In genomic region chr5:117433841-117434240, GRCh38 we compare ENCODE assay signal across 30 cellular contexts.
"Had no signal": no experiment of that assay in that cellular context is flagged by ENCODE, and none has a peak within 500 bp of the region (broad histone marks: within the 10 kb centered on the region; RNA-seq: fewer than 3 reads in every experiment).

No MANE protein-coding gene starts in this region.

- H3K4me2 ChIP-seq: smooth muscle cell had no signal

- DNase-seq: activated CD4-positive, alpha-beta T cell treated with anti-CD3 and anti-CD28 coated beads for 36 hours; activated CD4-positive, CD25-positive, alpha-beta regulatory T cell; activated CD8-positive, alpha-beta memory T cell treated with anti-CD3 and anti-CD28 coated beads, Interleukin-2, amount 10 ng/mL, durations not matched to agents 7 days and 5 days; activated CD8-positive, alpha-beta T cell treated with anti-CD3 and anti-CD28 coated beads, Interleukin-2, amount 10 ng/mL, durations not matched to agents 7 days and 5 days; activated effector memory CD4-positive, alpha-beta T cell treated with Interleukin-2 at 50 U/mL for 16 hours; activated naive CD4-positive, alpha-beta T cell treated with Interleukin-2 at 50 U/mL for 16 hours; activated T-cell treated with anti-CD3 and anti-CD28 coated beads, Interleukin-2, amount 50 U/mL, for 48 hours; anterior cingulate cortex; effector memory CD4-positive, alpha-beta T cell; gastrocnemius medialis; head of caudate nucleus; hippocampal formation; immature natural killer cell; kidney; nephron progenitor cell; ovary; retina; stimulated activated CD4-positive, alpha-beta T cell treated with anti-CD3 and anti-CD28 coated beads, Interleukin-1b, Interleukin-23, amount 100 ng/mL, for 48 hours; stimulated activated CD4-positive, alpha-beta T cell treated with anti-CD3 and anti-CD28 coated beads, Interleukin-4, amount 100 ng/mL, for 4 hours; stimulated activated CD8-positive, alpha-beta memory T cell treated with anti-CD3 and anti-CD28 coated beads, Interleukin-4, amount 100 ng/mL, for 48 hours; stimulated activated naive CD8-positive, alpha-beta T cell treated with anti-CD3 and anti-CD28 coated beads, Interleukin-15, amount 100 ng/mL, for 72 hours; T-helper 1 cell; thyroid gland had no signal

- H3K27me3 ChIP-seq: gastrocnemius medialis, ovary, thyroid gland had no signal

- ATAC-seq: activated CD4-positive, alpha-beta T cell treated with anti-CD3 and anti-CD28 coated beads for 36 hours; activated CD8-positive, alpha-beta memory T cell treated with anti-CD3 and anti-CD28 coated beads, Interleukin-2, amount 10 ng/mL, durations not matched to agents 7 days and 5 days; activated CD8-positive, alpha-beta T cell treated with anti-CD3 and anti-CD28 coated beads, Interleukin-2, amount 10 ng/mL, durations not matched to agents 7 days and 5 days; gastrocnemius medialis; sciatic nerve; stimulated activated memory B cell treated with anti-CD40 and anti-IgM and Interleukin-4, amounts not matched to agents 10 μg/mL and 1 μg/mL and 100 μg/mL, for 72 hours; stimulated activated naive CD8-positive, alpha-beta T cell treated with anti-CD3 and anti-CD28 coated beads, Interleukin-15, amount 100 ng/mL, for 72 hours had no signal

- H3K9me3 Mint-ChIP-seq: nephron progenitor cell; stimulated activated memory B cell treated with anti-CD40 and anti-IgM and Interleukin-4, amounts not matched to agents 10 μg/mL and 1 μg/mL and 100 μg/mL, for 72 hours; stimulated activated naive CD8-positive, alpha-beta T cell treated with anti-CD3 and anti-CD28 coated beads, Interleukin-15, amount 100 ng/mL, for 72 hours; T-helper 2 cell treated with Interferon-gamma antibody and Interleukin-4, amounts not matched to agents 5 μg/mL and 100 μg/mL, for 36 hours had no signal

- H3K36me3 ChIP-seq: gastrocnemius medialis, ovary, thyroid gland had no signal

- H3K9me3 ChIP-seq: gastrocnemius medialis, ovary, thyroid gland had no signal

- H3K27ac ChIP-seq: gastrocnemius medialis, ovary, thyroid gland had no signal

- H3K27ac Mint-ChIP-seq: activated CD4-positive, alpha-beta T cell treated with anti-CD3 and anti-CD28 coated beads for 36 hours; activated CD8-positive, alpha-beta memory T cell treated with anti-CD3 and anti-CD28 coated beads, Interleukin-2, amount 10 ng/mL, durations not matched to agents 7 days and 5 days; activated CD8-positive, alpha-beta T cell treated with anti-CD3 and anti-CD28 coated beads, Interleukin-2, amount 10 ng/mL, durations not matched to agents 7 days and 5 days; activated naive CD8-positive, alpha-beta T cell; immature natural killer cell; nephron progenitor cell; progenitor cell of endocrine pancreas; stimulated activated memory B cell treated with anti-CD40 and anti-IgM and Interleukin-4, amounts not matched to agents 10 μg/mL and 1 μg/mL and 100 μg/mL, for 72 hours; stimulated activated naive CD8-positive, alpha-beta T cell treated with anti-CD3 and anti-CD28 coated beads, Interleukin-15, amount 100 ng/mL, for 72 hours; T-helper 2 cell treated with Interferon-gamma antibody and Interleukin-4, amounts not matched to agents 5 μg/mL and 100 μg/mL, for 36 hours had no signal

- H3K4me3 Mint-ChIP-seq: activated CD4-positive, alpha-beta T cell treated with anti-CD3 and anti-CD28 coated beads for 36 hours; activated CD8-positive, alpha-beta memory T cell treated with anti-CD3 and anti-CD28 coated beads, Interleukin-2, amount 10 ng/mL, durations not matched to agents 7 days and 5 days; activated CD8-positive, alpha-beta T cell treated with anti-CD3 and anti-CD28 coated beads, Interleukin-2, amount 10 ng/mL, durations not matched to agents 7 days and 5 days; activated naive CD8-positive, alpha-beta T cell; central memory CD8-positive, alpha-beta T cell; immature natural killer cell; nephron progenitor cell; stimulated activated memory B cell treated with anti-CD40 and anti-IgM and Interleukin-4, amounts not matched to agents 10 μg/mL and 1 μg/mL and 100 μg/mL, for 72 hours; stimulated activated naive CD8-positive, alpha-beta T cell treated with anti-CD3 and anti-CD28 coated beads, Interleukin-15, amount 100 ng/mL, for 72 hours; T-helper 2 cell treated with Interferon-gamma antibody and Interleukin-4, amounts not matched to agents 5 μg/mL and 100 μg/mL, for 36 hours had no signal

- H3K4me1 Mint-ChIP-seq: activated CD4-positive, alpha-beta T cell treated with anti-CD3 and anti-CD28 coated beads for 36 hours; activated CD8-positive, alpha-beta memory T cell treated with anti-CD3 and anti-CD28 coated beads, Interleukin-2, amount 10 ng/mL, durations not matched to agents 7 days and 5 days; central memory CD8-positive, alpha-beta T cell; immature natural killer cell; stimulated activated memory B cell treated with anti-CD40 and anti-IgM and Interleukin-4, amounts not matched to agents 10 μg/mL and 1 μg/mL and 100 μg/mL, for 72 hours; stimulated activated naive CD8-positive, alpha-beta T cell treated with anti-CD3 and anti-CD28 coated beads, Interleukin-15, amount 100 ng/mL, for 72 hours had no signal

- H3K27me3 Mint-ChIP-seq: activated CD4-positive, alpha-beta T cell treated with anti-CD3 and anti-CD28 coated beads for 36 hours; activated CD8-positive, alpha-beta memory T cell treated with anti-CD3 and anti-CD28 coated beads, Interleukin-2, amount 10 ng/mL, durations not matched to agents 7 days and 5 days; activated naive CD8-positive, alpha-beta T cell; central memory CD8-positive, alpha-beta T cell; progenitor cell of endocrine pancreas; stimulated activated memory B cell treated with anti-CD40 and anti-IgM and Interleukin-4, amounts not matched to agents 10 μg/mL and 1 μg/mL and 100 μg/mL, for 72 hours; stimulated activated naive CD8-positive, alpha-beta T cell treated with anti-CD3 and anti-CD28 coated beads, Interleukin-15, amount 100 ng/mL, for 72 hours had no signal

- H3K36me3 Mint-ChIP-seq: activated CD8-positive, alpha-beta memory T cell treated with anti-CD3 and anti-CD28 coated beads, Interleukin-2, amount 10 ng/mL, durations not matched to agents 7 days and 5 days; activated naive CD8-positive, alpha-beta T cell; immature natural killer cell; stimulated activated memory B cell treated with anti-CD40 and anti-IgM and Interleukin-4, amounts not matched to agents 10 μg/mL and 1 μg/mL and 100 μg/mL, for 72 hours had no signal

- H3K4me3 ChIP-seq: gastrocnemius medialis, ovary, smooth muscle cell, thyroid gland had no signal

- H3K4me1 ChIP-seq: gastrocnemius medialis, thyroid gland had no signal
